Comparison of ENCODE assay signal across 16 cellular contexts in genomic region chr12:124448955-124449622, GRCh38.
"Had no signal": no experiment of that assay in that cellular context is flagged by ENCODE, and none has a peak within 500 bp of the region (broad histone marks: within the 10 kb centered on the region; RNA-seq: fewer than 3 reads in every experiment).

No MANE protein-coding gene starts in this region.

- DNase-seq: activated CD4-positive, alpha-beta T cell treated with anti-CD3 and anti-CD28 coated beads for 36 hours; activated naive CD4-positive, alpha-beta T cell treated with anti-CD3 and anti-CD28 coated beads, Interleukin-2, amount 10 ng/mL, durations not matched to agents 7 days and 5 days; activated T-cell treated with anti-CD3 and anti-CD28 coated beads for 4 hours; retina; SW 1271; T1000 had no signal

- ATAC-seq: activated CD4-positive, alpha-beta T cell treated with anti-CD3 and anti-CD28 coated beads for 36 hours; mucosa of descending colon; pancreas had no signal

- H3K27ac Mint-ChIP-seq: activated CD4-positive, alpha-beta T cell treated with anti-CD3 and anti-CD28 coated beads for 36 hours; activated naive CD4-positive, alpha-beta T cell treated with anti-CD3 and anti-CD28 coated beads, Interleukin-2, amount 10 ng/mL, durations not matched to agents 7 days and 5 days; activated T-helper 2 cell treated with anti-CD3 and anti-CD28 coated beads, Interferon-gamma antibody, Interleukin-2, Interleukin-4, amounts not matched to agents 10 μg/mL and 5 μg/mL and 100 μg/mL, durations not matched to agents 14 hours and 24 hours and 36 hours had no signal

- H3K9me3 ChIP-seq: breast epithelium, esophagus muscularis mucosa, mucosa of descending colon, pancreas, tibial artery, vagina had no signal

- FAIRE-seq: endometrium, pancreas had no signal

- H3K36me3 ChIP-seq: breast epithelium had no signal

- H3K27me3 ChIP-seq: breast epithelium, esophagus muscularis mucosa, pancreas, tibial artery, vagina had no signal

- H3K4me3 Mint-ChIP-seq: activated CD4-positive, alpha-beta T cell treated with anti-CD3 and anti-CD28 coated beads for 36 hours; activated naive CD4-positive, alpha-beta T cell treated with anti-CD3 and anti-CD28 coated beads, Interleukin-2, amount 10 ng/mL, durations not matched to agents 7 days and 5 days had no signal

- H3K9me3 Mint-ChIP-seq: activated naive CD4-positive, alpha-beta T cell treated with anti-CD3 and anti-CD28 coated beads, Interleukin-2, amount 10 ng/mL, durations not matched to agents 7 days and 5 days; activated T-helper 2 cell treated with anti-CD3 and anti-CD28 coated beads, Interferon-gamma antibody, Interleukin-2, Interleukin-4, amounts not matched to agents 10 μg/mL and 5 μg/mL and 100 μg/mL, durations not matched to agents 14 hours and 24 hours and 36 hours had no signal

- H3K27ac ChIP-seq: pancreas, tibial artery, vagina, VCaP had no signal

- H3K4me2 ChIP-seq: smooth muscle cell had no signal

- H3K4me3 ChIP-seq: breast epithelium, esophagus muscularis mucosa, mucosa of descending colon, pancreas, smooth muscle cell, tibial artery, vagina had no signal

- H3K27me3 Mint-ChIP-seq: activated CD4-positive, alpha-beta T cell treated with anti-CD3 and anti-CD28 coated beads for 36 hours; activated naive CD4-positive, alpha-beta T cell treated with anti-CD3 and anti-CD28 coated beads, Interleukin-2, amount 10 ng/mL, durations not matched to agents 7 days and 5 days had no signal
